2 cellular contexts compared by ENCODE assay signal in genomic region chr1:228838717-228839500, GRCh38.
A peak's percentile ranks its signal among the peaks of the same experiment; 100 is the strongest.
TF ChIP-seq lines count a peak whose summit lies in the region.

No MANE protein-coding gene starts in this region.

TF ChIP-seq in HEK293, 187 proteins besides CTCF, POLR2A, EP300 and RAD21 (continued from another document):
- TF ChIP-seq BCL6B (tag by site-specific recombination; IDR thresholded peaks at IDR 0.05): no peak
- TF ChIP-seq ZNF274 (IDR thresholded peaks at IDR 0.05; ENCODE audit: low read length): no peak
- TF ChIP-seq ZNF274 (tag by site-specific recombination; IDR thresholded peaks at IDR 0.05; ENCODE audit: borderline replicate concordance): no peak
- 0 out of 2 replicates have a peak, but pooled peaks have one; percentile 2 for TF ChIP-seq PATZ1 (tag by site-specific recombination; IDR thresholded peaks at IDR 0.05)

TF ChIP-seq in K562, 482 proteins besides CTCF, POLR2A, EP300 and RAD21 (continued from another document):
- 0 out of 4 replicates have a peak, but pooled peaks of 1 of the 2 experiments have one; percentile 13 for TF ChIP-seq ZNF318 (IDR thresholded peaks at IDR 0.05; ENCODE audit: borderline replicate concordance in 1 of 2, low read depth in 1 of 2)
- TF ChIP-seq FOXJ3 (CRISPR knock-in tag; IDR thresholded peaks at IDR 0.05): no peak
- no peak for TF ChIP-seq HNRNPK (IDR thresholded peaks at IDR 0.05; ENCODE audit: low read depth, low read length, poor library complexity, severe bottlenecking)
- TF ChIP-seq MTA1 (IDR thresholded peaks at IDR 0.05; ENCODE audit: borderline replicate concordance): 0 out of 2 replicates have a peak, but pooled peaks have one; percentile 4
